In genomic region chr11:67401495-67402191, GRCh38 we compare ENCODE assay signal across 8 cellular contexts. TPM values are rescaled to one million over a fixed set of nuclear protein-coding genes. Genes with fewer than 3 reads are reported as not detected.
DNase-seq lines count a peak whose midpoint lies in the region; ATAC-seq and TF ChIP-seq lines count a peak whose summit lies in the region.

Gene PPP1CA, minus strand, starts transcription at chr11:67401858. Its CDS starts 76 bp downstream, at chr11:67401782.

- H4K20me1 ChIP-seq in BLaER1 = peaks cover 47% of the 10 kb centered on the region

- TF ChIP-seq CTCF in left lung (IDR thresholded peaks at IDR 0.05) = peak in 1 of 2 donors; percentile 75

- H3K27ac ChIP-seq in BLaER1 = peak within 1 kb of the TSS; percentile 99
- H3K27ac ChIP-seq in left lung = peak within 1 kb of the TSS; percentile 89 to 96

- intact Hi-C loops in left lung (cut with DNase I) = no loop called here

- H3K36me3 ChIP-seq in BLaER1 (peaks cover 48% of the 10 kb centered on the region), left lung (peaks cover 0 to 39% of the 10 kb centered on the region in 2 donors)

- H3K9me3 ChIP-seq in BLaER1 (no peaks in the 10 kb centered on the region), left lung (no peaks in the 10 kb centered on the region)

- DNase-seq in GM19240 (ENCODE audit: insufficient read length, low spot score) (peak; percentile 89), NCI-H748 treated with DMSO at 0.1 percent for 48 hours (lab: John Stamatoyannopoulos, UW) (peak; percentile 68), dedifferentiated amniotic fluid mesenchymal stem cell (ENCODE audit: extremely low spot score) (peak; percentile 75), left lung (peak; percentile 90 to 98)
- DNase-seq in activated CD4-positive, alpha-beta T cell treated with anti-CD3 and anti-CD28 coated beads, Interleukin-2, amount 50 U/mL, for 1 hour = peak; percentile 90
- DNase-seq in stimulated activated CD4-positive, alpha-beta T cell treated with anti-CD3 and anti-CD28 coated beads, Interleukin-2, amount 100 ng/mL, for 4 hours (ENCODE audit: low read depth) = peak; percentile 87

- peak within 1 kb of the TSS; percentile 100 for H3K4me2 ChIP-seq in BLaER1

- H3K4me3 ChIP-seq in BLaER1 (peak within 1 kb of the TSS; percentile 97), left lung (peak within 1 kb of the TSS; percentile 91 to 98)

- peak within 1 kb of the TSS; percentile 96 for H3K9ac ChIP-seq in BLaER1

- peaks cover 91% of the 10 kb centered on the region for H3K4me1 ChIP-seq in BLaER1
- peaks cover 16 to 82% of the 10 kb centered on the region in 2 donors for H3K4me1 ChIP-seq in left lung

- ATAC-seq in HG03457 (IDR thresholded peaks at IDR 0.05; ENCODE audit: unreplicated experiment) (peak; percentile 49), left lung (peak; percentile 92)

- no peaks in the 10 kb centered on the region for H3K27me3 ChIP-seq in BLaER1
- H3K27me3 ChIP-seq in left lung = no peaks in the 10 kb centered on the region

RNA-seq across cellular contexts. Expression of gene PPP1CA, which starts in this region (rescaled TPM):
- total RNA-seq in left lung = 100 to 1,000 TPM; 138 to 173 TPM

Comparison
In these comparisons a context has a peak if more than half of its experiments do, and no peak if none do; other contexts are left out.
1. Peak in every context shown above with its lines: DNase-seq, ATAC-seq, H3K4me3 ChIP-seq and H3K27ac ChIP-seq.